In genomic region chr14:77059276-77059934, GRCh38 we compare ENCODE assay signal across 8 cellular contexts. TPM values are rescaled to one million over a fixed set of nuclear protein-coding genes. Genes with fewer than 3 reads are reported as not detected.
DNase-seq lines count a peak whose midpoint lies in the region; ATAC-seq and TF ChIP-seq lines count a peak whose summit lies in the region.

No MANE protein-coding gene starts in this region.

- H3K4me3 ChIP-seq in NT2/D1 (ENCODE audit: insufficient read length, low read depth) (no peak overlapping the region), choroid plexus epithelial cell (ENCODE audit: low read depth, low read length) (no peak overlapping the region), mesodermal cell (ENCODE audit: extremely low read depth, insufficient read depth, low read length, poor library complexity, severe bottlenecking) (no peak overlapping the region)

- H3K36me3 ChIP-seq in NT2/D1 (ENCODE audit: insufficient read depth, insufficient read length, low read length) (no peaks in the 10 kb centered on the region), mesodermal cell (ENCODE audit: control insufficient read depth, insufficient read depth, low read length) (no peaks in the 10 kb centered on the region)

- peak; percentile 55 for DNase-seq in activated CD4-positive, alpha-beta T cell treated with anti-CD3 and anti-CD28 coated beads for 36 hours
- no peak for DNase-seq in activated CD4-positive, alpha-beta T cell treated with anti-CD3 and anti-CD28 coated beads for 1 hour
- DNase-seq in NT2/D1 (ENCODE audit: low read depth, low spot score) = no peak
- peak; percentile 91 for DNase-seq in choroid plexus epithelial cell (ENCODE audit: low read depth)

- H3K36me3 Mint-ChIP-seq in activated CD4-positive, alpha-beta T cell treated with anti-CD3 and anti-CD28 coated beads for 36 hours (ENCODE audit: low read depth) = no peaks in the 10 kb centered on the region

- H3K9ac ChIP-seq in NT2/D1 (ENCODE audit: insufficient read length, low read depth) = peak overlapping the region; percentile 51

- no peaks in the 10 kb centered on the region for H3K27me3 Mint-ChIP-seq in activated CD4-positive, alpha-beta T cell treated with anti-CD3 and anti-CD28 coated beads for 36 hours

- POLR2A ChIA-PET in activated CD4-positive, alpha-beta T cell treated with anti-CD3 and anti-CD28 coated beads for 36 hours (lab: Charles Lee) = no interaction called here

- peak overlapping the region; percentile 58 for H3K27ac ChIP-seq in mesodermal cell (ENCODE audit: low read depth, low read length, severe bottlenecking)

- no peak overlapping the region for H3K4me3 Mint-ChIP-seq in activated CD4-positive, alpha-beta T cell treated with anti-CD3 and anti-CD28 coated beads for 36 hours

- peak; percentile 63 for TF ChIP-seq CTCF in choroid plexus epithelial cell (conservative IDR thresholded peaks at IDR 0.05; ENCODE audit: low read depth, low read length)

- intact Hi-C loops in activated CD4-positive, alpha-beta T cell treated with anti-CD3 and anti-CD28 coated beads for 36 hours (cut with DNase I, micrococcal nuclease) = no loop called here

- H3K4me1 Mint-ChIP-seq in activated CD4-positive, alpha-beta T cell treated with anti-CD3 and anti-CD28 coated beads for 36 hours = peaks cover 5% of the 10 kb centered on the region

- H3K9me3 ChIP-seq in NT2/D1 (ENCODE audit: insufficient read depth, low read length) (peaks cover 6% of the 10 kb centered on the region; the same call in 1 of the 2 replicates), mesodermal cell (ENCODE audit: control insufficient read depth, low read length) (no peaks in the 10 kb centered on the region)

- no peak overlapping the region for H3K27ac Mint-ChIP-seq in activated CD4-positive, alpha-beta T cell treated with anti-CD3 and anti-CD28 coated beads for 36 hours

- peaks cover 9% of the 10 kb centered on the region for H3K4me1 ChIP-seq in NT2/D1 (ENCODE audit: insufficient read depth, insufficient read length)
- H3K4me1 ChIP-seq in mesodermal cell (ENCODE audit: control insufficient read depth, insufficient read depth, low read length, poor library complexity, severe bottlenecking) = peaks cover 5% of the 10 kb centered on the region

- CTCF ChIA-PET in activated CD4-positive, alpha-beta T cell treated with anti-CD3 and anti-CD28 coated beads for 36 hours (lab: Charles Lee) = interaction anchor here (0.5 to 4.9 kb wide), 14 partner anchors 8 to 1567 kb away, joined by 3 to 40 read pairs (median 4); no protein-coding TSS in a partner anchor

- 71 to 74% methylated on average over 4 to 6 of the region's 12 CpGs for WGBS in mesodermal cell (ENCODE audit: insufficient coverage in 2 of 2), 2 experiments

- no peaks in the 10 kb centered on the region for H3K9me3 Mint-ChIP-seq in activated CD4-positive, alpha-beta T cell treated with anti-CD3 and anti-CD28 coated beads for 36 hours (ENCODE audit: low read depth)

- no peaks in the 10 kb centered on the region for H3K27me3 ChIP-seq in NT2/D1 (ENCODE audit: insufficient read depth, insufficient read length)

- peak; percentile 69 for ATAC-seq in activated CD4-positive, alpha-beta T cell treated with anti-CD3 and anti-CD28 coated beads for 36 hours
- no peak for ATAC-seq in GM21576 (IDR thresholded peaks at IDR 0.05; ENCODE audit: unreplicated experiment)
- ATAC-seq in HG03280 (IDR thresholded peaks at IDR 0.05; ENCODE audit: unreplicated experiment) = no peak
- ATAC-seq in HG03342 (IDR thresholded peaks at IDR 0.05; ENCODE audit: unreplicated experiment) = no peak

RNA-seq across cellular contexts. Expression of gene IRF2BPL, which starts 30.9 kb away (rescaled TPM):
- 10 to 100 TPM; 34.3 to 40.1 TPM for total RNA-seq in activated CD4-positive, alpha-beta T cell treated with anti-CD3 and anti-CD28 coated beads for 36 hours
- polyA plus RNA-seq in mesodermal cell (2013, experiment 1 of 2) = 60.3 TPM
- polyA plus RNA-seq in mesodermal cell (2013, experiment 2 of 2) = 43.8 TPM

RNA-seq across cellular contexts. Expression of gene CIPC, which starts 38.7 kb away (rescaled TPM):
- total RNA-seq in activated CD4-positive, alpha-beta T cell treated with anti-CD3 and anti-CD28 coated beads for 36 hours = 1 to 10 TPM; 8.6 to 10.0 TPM
- polyA plus RNA-seq in mesodermal cell (2013, experiment 1 of 2) = 11.6 TPM
- 12.0 TPM for polyA plus RNA-seq in mesodermal cell (2013, experiment 2 of 2)

Comparison
In these comparisons a context has a peak if more than half of its experiments do, and no peak if none do; other contexts are left out.
1. DNase-seq: peak in activated CD4-positive, alpha-beta T cell treated with anti-CD3 and anti-CD28 coated beads for 36 hours (single experiment) and choroid plexus epithelial cell (single experiment); none in activated CD4-positive, alpha-beta T cell treated with anti-CD3 and anti-CD28 coated beads for 1 hour (single experiment) and NT2/D1 (single experiment).